In genomic region chr15:97189152-97189551, GRCh38 we compare ENCODE assay signal across 26 cellular contexts.
"Had no signal": no experiment of that assay in that cellular context is flagged by ENCODE, and none has a peak within 500 bp of the region (broad histone marks: within the 10 kb centered on the region; RNA-seq: fewer than 3 reads in every experiment).

No MANE protein-coding gene starts in this region.

- H3K27me3 Mint-ChIP-seq: activated CD4-positive, alpha-beta T cell treated with anti-CD3 and anti-CD28 coated beads for 36 hours; activated T-cell treated with anti-CD3 and anti-CD28 coated beads, Interleukin-2, amount 50 U/mL, for 24 hours; activated T-helper 17 cell treated with anti-CD3 and anti-CD28 coated beads, Interleukin-2, amount 50 U/mL, for 72 hours had no signal

- H3K27me3 ChIP-seq: adrenal gland, ascending aorta, thyroid gland, upper lobe of right lung had no signal

- H3K4me3 Mint-ChIP-seq: activated CD4-positive, alpha-beta T cell treated with anti-CD3 and anti-CD28 coated beads for 36 hours; activated naive CD8-positive, alpha-beta T cell; activated T-cell treated with anti-CD3 and anti-CD28 coated beads, Interleukin-2, amount 50 U/mL, for 24 hours; activated T-helper 17 cell treated with anti-CD3 and anti-CD28 coated beads, Interleukin-2, amount 50 U/mL, for 72 hours; nephron progenitor cell; T-helper 1 cell treated with Interleukin-12 subunit alpha and Interleukin-12 subunit beta and Interleukin-4 antibody, amounts not matched to agents 30 μg/mL and 1 μg/mL, for 36 hours; WTC11 had no signal

- H3K27ac Mint-ChIP-seq: activated CD4-positive, alpha-beta T cell treated with anti-CD3 and anti-CD28 coated beads for 36 hours; activated naive CD8-positive, alpha-beta T cell; activated T-cell treated with anti-CD3 and anti-CD28 coated beads, Interleukin-2, amount 50 U/mL, for 24 hours; activated T-helper 17 cell treated with anti-CD3 and anti-CD28 coated beads, Interleukin-2, amount 50 U/mL, for 72 hours; nephron progenitor cell; T-helper 1 cell treated with Interleukin-12 subunit alpha and Interleukin-12 subunit beta and Interleukin-4 antibody, amounts not matched to agents 30 μg/mL and 1 μg/mL, for 36 hours; WTC11 had no signal

- H3K36me3 Mint-ChIP-seq: activated naive CD8-positive, alpha-beta T cell; WTC11 had no signal

- H3K9me3 ChIP-seq: adrenal gland, ascending aorta, mucosa of descending colon, thyroid gland, upper lobe of right lung had no signal

- H3K4me3 ChIP-seq: adrenal gland, ascending aorta, mucosa of descending colon, thyroid gland, upper lobe of right lung had no signal

- H3K27ac ChIP-seq: adrenal gland, ascending aorta, epithelial cell of prostate, thyroid gland, upper lobe of right lung had no signal

- DNase-seq: activated CD4-positive, alpha-beta T cell treated with anti-CD3 and anti-CD28 coated beads for 36 hours; activated CD4-positive, alpha-beta T cell treated with anti-CD3 and anti-CD28 coated beads, Interleukin-2, amount 50 U/mL, for 4 hours; activated CD8-positive, alpha-beta memory T cell treated with anti-CD3 and anti-CD28 coated beads for 24 hours; activated CD8-positive, alpha-beta memory T cell treated with anti-CD3 and anti-CD28 coated beads, Interleukin-2, amount 50 U/mL, for 4 hours; activated T-cell treated with anti-CD3 and anti-CD28 coated beads, Interleukin-2, amount 50 U/mL, for 24 hours; adrenal gland; cortex of kidney; hypothalamus; islet precursor cell; left cardiac atrium; mucosa of descending colon; nephron progenitor cell; nucleus accumbens; posterior cingulate gyrus; right cardiac atrium; stimulated activated CD4-positive, alpha-beta T cell treated with anti-CD3 and anti-CD28 coated beads, Interleukin-4, amount 100 ng/mL, for 24 hours; stimulated activated naive CD4-positive, alpha-beta T cell treated with Interleukin-2 at 50 U/mL for 16 hours; T1000; thyroid gland; upper lobe of right lung had no signal

- H3K36me3 ChIP-seq: adrenal gland, ascending aorta, thyroid gland, upper lobe of right lung had no signal

- H3K4me1 Mint-ChIP-seq: activated CD4-positive, alpha-beta T cell treated with anti-CD3 and anti-CD28 coated beads for 36 hours; activated T-helper 17 cell treated with anti-CD3 and anti-CD28 coated beads, Interleukin-2, amount 50 U/mL, for 72 hours; nephron progenitor cell; WTC11 had no signal

- H3K4me1 ChIP-seq: adrenal gland, ascending aorta, thyroid gland, upper lobe of right lung had no signal
